1 cellular context compared by ENCODE assay signal in genomic region chr10:119165171-119166110, GRCh38.
A peak's percentile ranks its signal among the peaks of the same experiment; 100 is the strongest.
TF ChIP-seq lines count a peak whose summit lies in the region.

Gene SFXN4, minus strand, starts transcription at chr10:119165714. Its CDS starts 67 bp downstream, at chr10:119165647.

TF ChIP-seq in GM12878, 131 proteins besides CTCF, POLR2A, EP300 and RAD21 (continued from another document and continues in another):
- TF ChIP-seq IRF4 (IDR thresholded peaks at IDR 0.05; ENCODE audit: low read depth, low read length), result 0 out of 2 replicates have a peak, but pooled peaks have one; percentile 12
- no peak for TF ChIP-seq NFYA (IDR thresholded peaks at IDR 0.05; ENCODE audit: borderline replicate concordance, low read depth, low read length)
- TF ChIP-seq ZNF592 (IDR thresholded peaks at IDR 0.05), result no peak
- peak; percentile 43 for TF ChIP-seq HDAC6 (IDR thresholded peaks at IDR 0.05; ENCODE audit: unreplicated experiment)
- TF ChIP-seq ATF3 (IDR thresholded peaks at IDR 0.05; ENCODE audit: borderline replicate concordance, extremely low read depth, low read depth, low read length), result no peak
- TF ChIP-seq HCFC1 (IDR thresholded peaks at IDR 0.05; ENCODE audit: low read length), result 0 out of 2 replicates have a peak, but pooled peaks have one; percentile 30
- peak; percentile 77 for TF ChIP-seq NR2C1 (IDR thresholded peaks at IDR 0.05)
- TF ChIP-seq MAX (IDR thresholded peaks at IDR 0.05; ENCODE audit: low read depth, low read length), result peak; percentile 84; the same call in 1 of the 2 replicates
- TF ChIP-seq SRF (IDR thresholded peaks at IDR 0.05; ENCODE audit: low read depth in 2 of 2, low read length in 2 of 2), result no peak
- TF ChIP-seq CEBPB (IDR thresholded peaks at IDR 0.05; ENCODE audit: borderline replicate concordance in 1 of 2, low read depth in 2 of 2, low read length in 2 of 2), result no peak
- TF ChIP-seq RAD51 (IDR thresholded peaks at IDR 0.05), result 0 out of 2 replicates have a peak, but pooled peaks have one; percentile 33
- peak; percentile 100 for TF ChIP-seq NR2F1 (conservative IDR thresholded peaks at IDR 0.05)
- 0 out of 2 replicates have a peak, but pooled peaks have one; percentile 6 for TF ChIP-seq CREM (IDR thresholded peaks at IDR 0.05; ENCODE audit: low read depth)
- TF ChIP-seq MEF2B (IDR thresholded peaks at IDR 0.05; ENCODE audit: partially characterized antibody, poor library complexity, severe bottlenecking), result no peak
- no peak for TF ChIP-seq SIX5 (IDR thresholded peaks at IDR 0.05; ENCODE audit: low read depth, low read length, severe bottlenecking)
- TF ChIP-seq POU2F2 (IDR thresholded peaks at IDR 0.05; ENCODE audit: borderline replicate concordance, low read depth, low read length), result no peak
- no peak for TF ChIP-seq FOXM1 (IDR thresholded peaks at IDR 0.05; ENCODE audit: low read depth, low read length)
- TF ChIP-seq KAT2A (conservative IDR thresholded peaks at IDR 0.05; ENCODE audit: control insufficient read depth, low read depth, low read length), result no peak
- TF ChIP-seq POLR2AphosphoS2 (IDR thresholded peaks at IDR 0.05; ENCODE audit: low read depth, low read length), result peak; percentile 63; the same call in 1 of the 2 replicates
- TF ChIP-seq TBL1XR1 (IDR thresholded peaks at IDR 0.05; ENCODE audit: low read depth, low read length), result no peak
- peak; percentile 15; the same call in 1 of the 2 replicates for TF ChIP-seq EED (IDR thresholded peaks at IDR 0.05; ENCODE audit: low read depth)
- 0 out of 2 replicates have a peak, but pooled peaks have one; percentile 78 for TF ChIP-seq ASH2L (IDR thresholded peaks at IDR 0.05; ENCODE audit: borderline replicate concordance, low read depth)
- TF ChIP-seq LARP7 (IDR thresholded peaks at IDR 0.05), result peak; percentile 71
- TF ChIP-seq SMARCA5 (IDR thresholded peaks at IDR 0.05), result 0 out of 2 replicates have a peak, but pooled peaks have one; percentile 43
- TF ChIP-seq EGR1 (IDR thresholded peaks at IDR 0.05; ENCODE audit: borderline replicate concordance in 1 of 2, low read depth in 2 of 2, low read length in 2 of 2), result peak in 1 of 2 experiments; percentile 51; a peak in 1 of 3 replicates
- TF ChIP-seq SMAD1 (IDR thresholded peaks at IDR 0.05; ENCODE audit: low read depth, partially characterized antibody), result no peak
- no peak for TF ChIP-seq PBX3 (IDR thresholded peaks at IDR 0.05; ENCODE audit: insufficient replicate concordance, low read depth, low read length)
- no peak for TF ChIP-seq PRDM15 (CRISPR knock-in tag; IDR thresholded peaks at IDR 0.05)
- peak; percentile 57 for TF ChIP-seq BACH1 (IDR thresholded peaks at IDR 0.05; ENCODE audit: borderline replicate concordance)
- TF ChIP-seq RELA (IDR thresholded peaks at IDR 0.05; ENCODE audit: borderline replicate concordance, partially characterized antibody), result no peak
- TF ChIP-seq RUNX3 (IDR thresholded peaks at IDR 0.05; ENCODE audit: low read length), result 0 out of 2 replicates have a peak, but pooled peaks have one; percentile 33
- TF ChIP-seq REST (IDR thresholded peaks at IDR 0.05; ENCODE audit: low read depth, low read length), result no peak
- peak in 1 of 2 experiments; percentile 80; a peak in 1 of 4 replicates for TF ChIP-seq BHLHE40 (IDR thresholded peaks at IDR 0.05; ENCODE audit: borderline replicate concordance in 1 of 2, low read depth in 2 of 2, low read length in 1 of 2)
- TF ChIP-seq BCLAF1 (IDR thresholded peaks at IDR 0.05), result no peak
- TF ChIP-seq CEBPZ (IDR thresholded peaks at IDR 0.05; ENCODE audit: low read depth, low read length), result no peak
- no peak for TF ChIP-seq ZNF207 (IDR thresholded peaks at IDR 0.05; ENCODE audit: borderline replicate concordance)
